Comparison of ENCODE assay signal across 1 cellular context in the genomic region with DNA sequence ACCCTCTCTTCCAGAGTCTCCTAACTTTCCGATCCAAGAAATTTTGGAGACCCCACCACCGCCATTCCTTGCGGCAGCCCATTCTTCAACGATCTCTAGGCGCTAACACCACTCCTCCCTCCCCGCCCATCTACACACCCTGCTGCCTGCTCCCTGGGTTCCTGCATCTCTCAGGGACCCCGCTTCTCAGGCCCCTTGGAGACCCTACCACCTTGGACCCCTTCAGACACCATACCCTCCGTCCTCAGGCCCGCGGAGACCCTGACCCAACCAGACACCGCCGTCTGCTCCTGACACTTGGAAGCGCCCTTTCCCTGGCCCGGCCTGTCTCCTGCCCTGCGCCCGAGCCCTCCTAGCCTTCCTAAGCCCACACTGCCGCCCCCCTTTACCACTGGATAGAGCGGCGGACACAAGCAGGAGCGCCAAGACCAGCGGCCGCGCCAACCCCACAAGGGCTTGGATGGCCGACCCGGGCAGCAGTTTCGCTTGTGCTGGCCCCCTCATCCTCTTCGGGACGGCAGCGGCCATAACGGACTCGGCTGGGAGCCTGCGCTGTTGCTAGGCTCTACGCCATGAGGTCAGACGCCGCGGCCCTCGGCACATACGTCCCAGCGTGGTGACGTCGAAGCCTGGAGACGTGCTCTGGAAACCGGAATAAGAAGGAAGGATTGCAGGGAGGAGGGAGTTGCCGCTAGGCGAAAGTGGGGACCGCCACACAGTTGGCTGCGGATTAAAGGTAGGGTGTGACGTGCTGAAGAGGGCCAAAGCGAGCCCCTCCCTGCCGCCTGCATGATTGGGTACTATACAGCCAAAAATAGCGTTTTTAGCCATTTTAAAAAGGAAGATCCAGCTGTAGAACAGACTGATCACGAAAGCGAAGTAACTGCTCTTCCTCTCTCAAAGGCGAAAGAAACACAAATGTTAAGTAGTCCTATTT.
A peak's percentile ranks its signal among the peaks of the same experiment; 100 is the strongest.
TF ChIP-seq lines count a peak whose summit lies in the region.

Gene C5orf15 (minus strand): TSS at position 569 of the 937 bp plus-strand sequence. CDS start 41 bp downstream, at position 528.

TF ChIP-seq in HepG2, 621 proteins besides CTCF, POLR2A, EP300 and RAD21 (continued from another document and continues in another):
- TF ChIP-seq ZNF704 (CRISPR knock-in tag; IDR thresholded peaks at IDR 0.05; ENCODE audit: borderline replicate concordance) (peak; percentile 83; the same call in 1 of the 2 replicates), RNF2 (conservative IDR thresholded peaks at IDR 0.05; ENCODE audit: low read depth) (no peak), MTERF4 (CRISPR knock-in tag; IDR thresholded peaks at IDR 0.05) (peak; percentile 57; the same call in 1 of the 2 replicates), ZNF556 (CRISPR knock-in tag; IDR thresholded peaks at IDR 0.05; ENCODE audit: borderline replicate concordance) (peak; percentile 72; the same call in 1 of the 2 replicates), ZNF563 (CRISPR knock-in tag; IDR thresholded peaks at IDR 0.05) (peak; percentile 81; the same call in 1 of the 2 replicates), ZNF160 (CRISPR knock-in tag; IDR thresholded peaks at IDR 0.05) (peak; percentile 81), TFDP2 (CRISPR knock-in tag; IDR thresholded peaks at IDR 0.05) (no peak), WIZ (CRISPR knock-in tag; IDR thresholded peaks at IDR 0.05) (no peak), ZNF749 (CRISPR knock-in tag; IDR thresholded peaks at IDR 0.05; ENCODE audit: borderline replicate concordance) (peak; percentile 47; the same call in 1 of the 2 replicates), BRF2 (CRISPR knock-in tag; IDR thresholded peaks at IDR 0.05) (peak; percentile 75; the same call in 1 of the 2 replicates), HNRNPUL1 (IDR thresholded peaks at IDR 0.05; ENCODE audit: low read depth, low read length) (no peak), TBX2 (CRISPR knock-in tag; IDR thresholded peaks at IDR 0.05; ENCODE audit: borderline replicate concordance) (peak; percentile 87), SOX6 (IDR thresholded peaks at IDR 0.05) (no peak), SOX6 (CRISPR knock-in tag; IDR thresholded peaks at IDR 0.05) (peak; percentile 72), RFXAP (CRISPR knock-in tag; IDR thresholded peaks at IDR 0.05; ENCODE audit: borderline replicate concordance) (no peak; the same call in 1 of the 2 replicates), GATAD2A (CRISPR knock-in tag; IDR thresholded peaks at IDR 0.05) (peak; percentile 77), BATF2 (CRISPR knock-in tag; IDR thresholded peaks at IDR 0.05) (no peak), ZNF564 (CRISPR knock-in tag; IDR thresholded peaks at IDR 0.05) (0 out of 2 replicates have a peak, but pooled peaks have one; percentile 64), ZBTB39 (CRISPR knock-in tag; IDR thresholded peaks at IDR 0.05) (no peak), ZBTB21 (CRISPR knock-in tag; IDR thresholded peaks at IDR 0.05) (peak; percentile 92), ZFP36L2 (CRISPR knock-in tag; IDR thresholded peaks at IDR 0.05) (0 out of 2 replicates have a peak, but pooled peaks have one; percentile 74), ARHGAP35 (CRISPR knock-in tag; IDR thresholded peaks at IDR 0.05; ENCODE audit: borderline replicate concordance) (peak; percentile 95), FOXO4 (CRISPR knock-in tag; conservative IDR thresholded peaks at IDR 0.05) (0 out of 2 replicates have a peak, but pooled peaks have one; percentile 31), HDAC1 (CRISPR knock-in tag; IDR thresholded peaks at IDR 0.05) (peak; percentile 75), ATAD3A (CRISPR knock-in tag; IDR thresholded peaks at IDR 0.05) (no peak), TBL1XR1 (IDR thresholded peaks at IDR 0.05; ENCODE audit: borderline replicate concordance, low read length, partially characterized antibody) (peak; percentile 30)
- TF ChIP-seq, protein P1, sequence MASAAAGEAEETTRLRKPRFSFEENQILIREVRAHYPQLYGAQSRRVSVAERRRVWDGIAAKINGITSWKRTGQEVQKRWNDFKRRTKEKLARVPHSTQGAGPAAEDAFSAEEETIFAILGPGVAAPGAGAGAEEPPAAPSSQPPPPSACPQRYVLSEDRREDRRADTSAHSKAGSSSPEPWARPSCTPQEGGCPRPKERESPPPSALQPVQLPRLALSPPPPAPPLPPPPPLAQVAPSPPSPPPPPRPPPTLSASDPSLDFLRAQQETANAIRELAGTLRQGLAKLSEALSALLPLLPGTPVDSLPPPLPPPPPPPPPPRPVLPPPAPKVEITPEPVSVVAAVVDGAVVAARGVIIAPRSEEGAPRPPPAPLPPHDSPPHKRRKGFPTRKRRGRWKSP (CRISPR knock-in tag; IDR thresholded peaks at IDR 0.05) = peak; percentile 86
- TF ChIP-seq, protein P2, sequence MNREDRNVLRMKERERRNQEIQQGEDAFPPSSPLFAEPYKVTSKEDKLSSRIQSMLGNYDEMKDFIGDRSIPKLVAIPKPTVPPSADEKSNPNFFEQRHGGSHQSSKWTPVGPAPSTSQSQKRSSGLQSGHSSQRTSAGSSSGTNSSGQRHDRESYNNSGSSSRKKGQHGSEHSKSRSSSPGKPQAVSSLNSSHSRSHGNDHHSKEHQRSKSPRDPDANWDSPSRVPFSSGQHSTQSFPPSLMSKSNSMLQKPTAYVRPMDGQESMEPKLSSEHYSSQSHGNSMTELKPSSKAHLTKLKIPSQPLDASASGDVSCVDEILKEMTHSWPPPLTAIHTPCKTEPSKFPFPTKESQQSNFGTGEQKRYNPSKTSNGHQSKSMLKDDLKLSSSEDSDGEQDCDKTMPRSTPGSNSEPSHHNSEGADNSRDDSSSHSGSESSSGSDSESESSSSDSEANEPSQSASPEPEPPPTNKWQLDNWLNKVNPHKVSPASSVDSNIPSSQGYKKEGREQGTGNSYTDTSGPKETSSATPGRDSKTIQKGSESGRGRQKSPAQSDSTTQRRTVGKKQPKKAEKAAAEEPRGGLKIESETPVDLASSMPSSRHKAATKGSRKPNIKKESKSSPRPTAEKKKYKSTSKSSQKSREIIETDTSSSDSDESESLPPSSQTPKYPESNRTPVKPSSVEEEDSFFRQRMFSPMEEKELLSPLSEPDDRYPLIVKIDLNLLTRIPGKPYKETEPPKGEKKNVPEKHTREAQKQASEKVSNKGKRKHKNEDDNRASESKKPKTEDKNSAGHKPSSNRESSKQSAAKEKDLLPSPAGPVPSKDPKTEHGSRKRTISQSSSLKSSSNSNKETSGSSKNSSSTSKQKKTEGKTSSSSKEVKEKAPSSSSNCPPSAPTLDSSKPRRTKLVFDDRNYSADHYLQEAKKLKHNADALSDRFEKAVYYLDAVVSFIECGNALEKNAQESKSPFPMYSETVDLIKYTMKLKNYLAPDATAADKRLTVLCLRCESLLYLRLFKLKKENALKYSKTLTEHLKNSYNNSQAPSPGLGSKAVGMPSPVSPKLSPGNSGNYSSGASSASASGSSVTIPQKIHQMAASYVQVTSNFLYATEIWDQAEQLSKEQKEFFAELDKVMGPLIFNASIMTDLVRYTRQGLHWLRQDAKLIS (CRISPR knock-in tag; IDR thresholded peaks at IDR 0.05) = 0 out of 2 replicates have a peak, but pooled peaks have one; percentile 75
- TF ChIP-seq, protein P3, sequence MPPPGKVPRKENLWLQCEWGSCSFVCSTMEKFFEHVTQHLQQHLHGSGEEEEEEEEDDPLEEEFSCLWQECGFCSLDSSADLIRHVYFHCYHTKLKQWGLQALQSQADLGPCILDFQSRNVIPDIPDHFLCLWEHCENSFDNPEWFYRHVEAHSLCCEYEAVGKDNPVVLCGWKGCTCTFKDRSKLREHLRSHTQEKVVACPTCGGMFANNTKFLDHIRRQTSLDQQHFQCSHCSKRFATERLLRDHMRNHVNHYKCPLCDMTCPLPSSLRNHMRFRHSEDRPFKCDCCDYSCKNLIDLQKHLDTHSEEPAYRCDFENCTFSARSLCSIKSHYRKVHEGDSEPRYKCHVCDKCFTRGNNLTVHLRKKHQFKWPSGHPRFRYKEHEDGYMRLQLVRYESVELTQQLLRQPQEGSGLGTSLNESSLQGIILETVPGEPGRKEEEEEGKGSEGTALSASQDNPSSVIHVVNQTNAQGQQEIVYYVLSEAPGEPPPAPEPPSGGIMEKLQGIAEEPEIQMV (CRISPR knock-in tag; IDR thresholded peaks at IDR 0.05; ENCODE audit: low read depth) = peak; percentile 58; the same call in 1 of the 2 replicates
- TF ChIP-seq, protein P4, sequence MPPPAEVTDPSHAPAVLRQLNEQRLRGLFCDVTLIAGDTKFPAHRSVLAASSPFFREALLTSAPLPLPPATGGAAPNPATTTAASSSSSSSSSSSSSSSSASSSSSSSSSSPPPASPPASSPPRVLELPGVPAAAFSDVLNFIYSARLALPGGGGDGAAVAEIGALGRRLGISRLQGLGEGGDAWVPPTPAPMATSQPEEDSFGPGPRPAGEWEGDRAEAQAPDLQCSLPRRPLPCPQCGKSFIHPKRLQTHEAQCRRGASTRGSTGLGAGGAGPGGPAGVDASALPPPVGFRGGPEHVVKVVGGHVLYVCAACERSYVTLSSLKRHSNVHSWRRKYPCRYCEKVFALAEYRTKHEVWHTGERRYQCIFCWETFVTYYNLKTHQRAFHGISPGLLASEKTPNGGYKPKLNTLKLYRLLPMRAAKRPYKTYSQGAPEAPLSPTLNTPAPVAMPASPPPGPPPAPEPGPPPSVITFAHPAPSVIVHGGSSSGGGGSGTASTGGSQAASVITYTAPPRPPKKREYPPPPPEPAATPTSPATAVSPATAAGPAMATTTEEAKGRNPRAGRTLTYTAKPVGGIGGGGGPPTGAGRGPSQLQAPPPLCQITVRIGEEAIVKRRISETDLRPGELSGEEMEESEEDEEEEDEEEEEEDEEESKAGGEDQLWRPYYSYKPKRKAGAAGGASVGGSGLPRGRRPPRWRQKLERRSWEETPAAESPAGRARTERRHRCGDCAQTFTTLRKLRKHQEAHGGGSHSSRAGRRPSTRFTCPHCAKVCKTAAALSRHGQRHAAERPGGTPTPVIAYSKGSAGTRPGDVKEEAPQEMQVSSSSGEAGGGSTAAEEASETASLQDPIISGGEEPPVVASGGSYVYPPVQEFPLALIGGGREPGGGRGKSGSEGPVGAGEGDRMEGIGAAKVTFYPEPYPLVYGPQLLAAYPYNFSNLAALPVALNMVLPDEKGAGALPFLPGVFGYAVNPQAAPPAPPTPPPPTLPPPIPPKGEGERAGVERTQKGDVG (CRISPR knock-in tag; IDR thresholded peaks at IDR 0.05; ENCODE audit: borderline replicate concordance) = peak; percentile 89; the same call in 1 of the 2 replicates
